34 cellular contexts compared by ENCODE assay signal in the genomic region with DNA sequence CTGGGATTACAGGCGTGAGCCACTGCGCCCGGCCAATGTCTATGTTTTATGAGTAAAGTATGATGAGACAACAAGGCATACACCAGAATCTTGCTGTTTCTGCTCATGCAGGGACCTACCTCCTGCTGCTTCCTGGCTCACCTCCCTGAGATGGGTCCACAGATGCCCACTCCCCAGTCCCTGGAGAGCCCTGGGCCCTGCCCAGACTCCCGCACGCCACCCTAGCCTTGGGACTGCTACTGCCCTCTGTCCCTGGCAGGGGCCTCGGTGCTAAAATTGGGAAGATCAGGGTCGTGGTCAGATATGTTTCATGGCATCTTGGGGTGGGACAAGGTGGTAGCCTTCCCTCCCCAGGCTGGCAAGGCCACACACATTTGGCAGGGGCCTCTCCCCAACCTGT.
"Had no signal": no experiment of that assay in that cellular context is flagged by ENCODE, and none has a peak within 500 bp of the region (broad histone marks: within the 10 kb centered on the region; RNA-seq: fewer than 3 reads in every experiment).

No MANE protein-coding gene starts in this region.

- H3K27ac ChIP-seq: KMS-11 had no signal

- H3K4me3 ChIP-seq: MG63 had no signal

- H3K4me2 ChIP-seq: KMS-11 had no signal

- H3K9me3 ChIP-seq: MG63 had no signal

- DNase-seq: Kasumi-1, MG63, MM.1S, MV-4-11, NCI-H1048, NCI-H1092, NCI-H1092 treated with DMSO at 0.1 percent for 48 hours, NCI-H1105, NCI-H1105 treated with DMSO at 0.1 percent for 48 hours, NCI-H1417, NCI-H1417 treated with DMSO at 0.1 percent for 48 hours, NCI-H1436, NCI-H1436 treated with DMSO at 0.1 percent for 48 hours, NCI-H146, NCI-H1694, NCI-H1694 treated with DMSO at 0.1 percent for 48 hours, NCI-H187, NCI-H187 treated with DMSO at 0.1 percent for 48 hours, NCI-H1930, NCI-H2029, NCI-H2029 treated with DMSO at 0.1 percent for 48 hours, NCI-H2081, NCI-H2081 treated with DMSO at 0.1 percent for 48 hours, NCI-H2107, NCI-H2171, NCI-H2171 treated with DMSO at 0.1 percent for 48 hours, NCI-H2227 treated with DMSO at 0.1 percent for 48 hours, NCI-H226, NCI-H345, NCI-H446, NCI-H446 treated with DMSO at 0.1 percent for 48 hours, NCI-H510A, NCI-H510A treated with DMSO at 0.1 percent for 48 hours had no signal

- H3K36me3 ChIP-seq: MG63 had no signal

- H3K9ac ChIP-seq: KMS-11 had no signal

- H3K27me3 ChIP-seq: MG63 had no signal
